Comparison of ENCODE assay signal across 1 cellular context in the genomic region with DNA sequence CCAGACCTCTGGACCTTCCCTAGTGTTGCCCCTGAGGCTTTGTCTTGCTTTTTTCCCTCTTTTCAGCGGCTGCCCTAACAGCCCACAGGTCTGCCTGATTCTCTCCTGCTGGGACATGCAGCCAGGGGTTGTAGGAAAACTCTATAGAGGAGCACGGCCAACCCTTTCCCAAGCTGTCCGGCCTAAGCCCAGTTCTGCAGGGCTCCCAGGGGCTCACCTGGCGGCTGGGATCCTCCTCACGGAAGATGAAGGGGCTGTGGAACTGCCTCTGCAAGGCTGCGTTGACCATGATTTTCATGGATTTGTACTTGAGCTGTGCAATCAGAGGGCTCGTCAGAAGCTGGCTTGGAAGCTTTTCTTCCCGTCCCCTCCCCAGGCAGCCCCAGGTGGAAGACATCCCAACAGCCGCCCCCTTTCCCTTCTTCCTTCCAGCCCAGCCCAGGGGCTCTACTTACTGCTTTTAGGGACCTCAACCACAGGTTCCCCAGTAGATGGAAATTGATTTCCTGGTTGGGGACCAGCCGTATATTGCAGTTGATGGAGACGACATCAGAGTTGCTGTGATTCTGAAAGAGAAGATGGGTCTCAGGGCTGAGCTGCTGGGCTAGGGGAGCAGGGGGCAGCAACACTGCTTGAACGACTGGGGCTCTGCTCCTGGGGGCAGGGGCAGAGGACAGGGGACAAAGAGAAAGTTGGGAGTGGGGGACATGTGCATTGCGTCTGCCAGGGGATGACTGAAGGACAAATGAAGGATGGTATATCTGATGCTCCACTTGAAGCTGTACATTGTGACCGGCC.
TF ChIP-seq lines count a peak whose summit lies in the region.

No MANE protein-coding gene starts in this region.

TF ChIP-seq in K562, 482 proteins besides CTCF, POLR2A, EP300 and RAD21 (continued from another document):
- TF ChIP-seq, protein P1, sequence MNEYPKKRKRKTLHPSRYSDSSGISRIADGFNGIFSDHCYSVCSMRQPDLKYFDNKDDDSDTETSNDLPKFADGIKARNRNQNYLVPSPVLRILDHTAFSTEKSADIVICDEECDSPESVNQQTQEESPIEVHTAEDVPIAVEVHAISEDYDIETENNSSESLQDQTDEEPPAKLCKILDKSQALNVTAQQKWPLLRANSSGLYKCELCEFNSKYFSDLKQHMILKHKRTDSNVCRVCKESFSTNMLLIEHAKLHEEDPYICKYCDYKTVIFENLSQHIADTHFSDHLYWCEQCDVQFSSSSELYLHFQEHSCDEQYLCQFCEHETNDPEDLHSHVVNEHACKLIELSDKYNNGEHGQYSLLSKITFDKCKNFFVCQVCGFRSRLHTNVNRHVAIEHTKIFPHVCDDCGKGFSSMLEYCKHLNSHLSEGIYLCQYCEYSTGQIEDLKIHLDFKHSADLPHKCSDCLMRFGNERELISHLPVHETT (CRISPR knock-in tag; conservative IDR thresholded peaks at IDR 0.05 in 1 of 2, IDR thresholded peaks at IDR 0.05 in 1 of 2) = no peak
- TF ChIP-seq, protein P2, sequence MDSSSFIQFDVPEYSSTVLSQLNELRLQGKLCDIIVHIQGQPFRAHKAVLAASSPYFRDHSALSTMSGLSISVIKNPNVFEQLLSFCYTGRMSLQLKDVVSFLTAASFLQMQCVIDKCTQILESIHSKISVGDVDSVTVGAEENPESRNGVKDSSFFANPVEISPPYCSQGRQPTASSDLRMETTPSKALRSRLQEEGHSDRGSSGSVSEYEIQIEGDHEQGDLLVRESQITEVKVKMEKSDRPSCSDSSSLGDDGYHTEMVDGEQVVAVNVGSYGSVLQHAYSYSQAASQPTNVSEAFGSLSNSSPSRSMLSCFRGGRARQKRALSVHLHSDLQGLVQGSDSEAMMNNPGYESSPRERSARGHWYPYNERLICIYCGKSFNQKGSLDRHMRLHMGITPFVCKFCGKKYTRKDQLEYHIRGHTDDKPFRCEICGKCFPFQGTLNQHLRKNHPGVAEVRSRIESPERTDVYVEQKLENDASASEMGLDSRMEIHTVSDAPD (CRISPR knock-in tag; IDR thresholded peaks at IDR 0.05) = no peak
- no peak for TF ChIP-seq ZFX (CRISPR knock-in tag; IDR thresholded peaks at IDR 0.05)
TF ChIP-seq in K562: peak in this region for 1.
